Comparison of ENCODE assay signal across 8 cellular contexts in the genomic region with DNA sequence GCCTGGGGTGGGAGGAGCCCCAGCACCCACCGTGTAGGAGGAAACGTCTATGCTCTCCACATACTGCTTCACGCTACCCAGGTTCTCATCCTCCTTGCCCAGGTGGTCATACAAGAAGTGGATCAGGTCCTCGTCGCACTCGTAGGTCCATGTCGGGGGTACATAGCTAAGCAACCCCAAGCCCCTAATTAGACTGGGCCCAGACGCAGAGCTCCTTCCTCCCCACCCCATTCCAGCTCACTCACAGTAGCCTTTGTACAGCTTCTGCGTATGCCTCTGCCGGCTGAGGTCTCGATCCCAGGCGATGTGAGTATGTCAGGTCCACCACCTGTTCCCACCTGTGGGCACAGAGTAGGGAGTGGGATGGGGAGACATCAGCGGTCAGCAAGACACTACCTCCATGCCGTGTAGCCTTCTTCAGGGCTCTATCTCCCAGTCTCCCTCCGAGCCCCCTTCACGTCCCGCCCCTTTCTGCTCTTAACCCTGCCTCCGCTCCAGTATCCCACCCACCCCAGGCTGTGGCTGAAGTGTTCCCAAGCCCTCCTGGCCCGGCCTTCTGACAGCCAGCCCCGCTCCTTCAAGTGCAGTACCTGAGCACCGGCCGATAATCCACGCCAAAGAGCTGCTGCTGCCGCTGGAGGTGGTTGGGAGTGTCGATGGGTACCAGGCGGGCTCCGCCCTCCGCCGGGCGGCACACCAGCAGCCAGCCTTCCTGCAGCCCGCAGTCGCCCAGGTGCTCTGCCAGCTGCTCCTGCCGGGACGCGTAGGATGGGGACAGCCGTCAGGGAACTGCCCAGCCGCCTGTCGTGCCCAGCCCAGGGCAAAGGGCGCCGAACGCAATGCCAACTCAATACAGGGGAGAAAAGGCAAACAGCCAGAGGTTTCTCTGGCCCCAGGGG. TPM values are rescaled to one million over a fixed set of nuclear protein-coding genes. Genes with fewer than 3 reads are reported as not detected.
DNase-seq lines count a peak whose midpoint lies in the region; ATAC-seq, FAIRE-seq and TF ChIP-seq lines count a peak whose summit lies in the region.

No MANE protein-coding gene starts in this region.

- FAIRE-seq in RCC 7860 (lab: Jason Lieb, UNC): no peak

- POLR2A ChIA-PET in activated CD8-positive, alpha-beta T cell treated with anti-CD3 and anti-CD28 coated beads for 36 hours (lab: Charles Lee): interaction anchor here (0.6 to 5.2 kb wide), 23 partner anchors 10 to 490 kb away, joined by 3 to 49 read pairs (median 4); a partner anchor contains a TSS

- peak overlapping the region; percentile 77 for H3K4me3 Mint-ChIP-seq in activated CD8-positive, alpha-beta T cell treated with anti-CD3 and anti-CD28 coated beads for 36 hours
- H3K4me3 Mint-ChIP-seq in osteocyte (ENCODE audit: unreplicated experiment): peak overlapping the region; percentile 88

- intact Hi-C loops in activated CD8-positive, alpha-beta T cell treated with anti-CD3 and anti-CD28 coated beads for 36 hours (cut with micrococcal nuclease): loop anchor here (5.0 to 10.0 kb wide), 2 partner anchors 185 to 482 kb away; a partner anchor contains a TSS

- H3K9me3 Mint-ChIP-seq in activated CD8-positive, alpha-beta T cell treated with anti-CD3 and anti-CD28 coated beads for 36 hours: no peaks in the 10 kb centered on the region
- no peaks in the 10 kb centered on the region for H3K9me3 Mint-ChIP-seq in osteocyte (ENCODE audit: unreplicated experiment)

- H3K4me3 ChIP-seq in NB4 (ENCODE audit: low read depth, low read length): peak overlapping the region; percentile 76
- H3K4me3 ChIP-seq in foreskin fibroblast (ENCODE audit: low read depth in 1 of 2, low read length in 2 of 2): peak overlapping the region; percentile 87 to 95

- CTCF ChIA-PET in activated CD8-positive, alpha-beta T cell treated with anti-CD3 and anti-CD28 coated beads for 36 hours (lab: Charles Lee): interaction anchor here (0.7 to 12.5 kb wide), 13 partner anchors 8 to 483 kb away, joined by 3 to 321 read pairs (median 4); a partner anchor contains a TSS

- DNase-seq in DMS79 treated with DMSO at 0.1 percent for 48 hours (lab: John Stamatoyannopoulos, UW) (peak; percentile 46), NB4 (ENCODE audit: low read depth) (peak; percentile 19), foreskin fibroblast (peak in 1 of 2 donors; percentile 49), osteocyte (ENCODE audit: extremely low spot score, unreplicated experiment) (peak; percentile 77), DMS114 treated with DMSO at 0.1 percent for 48 hours (lab: John Stamatoyannopoulos, UW; ENCODE audit: unreplicated experiment) (no peak), RCC 7860 (ENCODE audit: low spot score) (no peak), GDM1 (lab: John Stamatoyannopoulos, UW) (no peak)
- peak; percentile 46 for DNase-seq in activated CD8-positive, alpha-beta T cell treated with anti-CD3 and anti-CD28 coated beads for 36 hours

- peaks cover 7% of the 10 kb centered on the region for H3K36me3 Mint-ChIP-seq in activated CD8-positive, alpha-beta T cell treated with anti-CD3 and anti-CD28 coated beads for 36 hours (ENCODE audit: low read depth)
- H3K36me3 Mint-ChIP-seq in osteocyte (ENCODE audit: unreplicated experiment): peaks cover 32% of the 10 kb centered on the region

- TF ChIP-seq CTCF in NB4 (IDR thresholded peaks at IDR 0.05; ENCODE audit: low read depth, low read length): no peak
- no peak for TF ChIP-seq CTCF in activated CD8-positive, alpha-beta T cell treated with anti-CD3 and anti-CD28 coated beads for 36 hours (IDR thresholded peaks at IDR 0.05)
- no peak for TF ChIP-seq CTCF in foreskin fibroblast (IDR thresholded peaks at IDR 0.05; ENCODE audit: low read depth, low read length)
- no peak for TF ChIP-seq CTCF in osteocyte (IDR thresholded peaks at IDR 0.05)

- H3K4me1 Mint-ChIP-seq in activated CD8-positive, alpha-beta T cell treated with anti-CD3 and anti-CD28 coated beads for 36 hours (ENCODE audit: low read depth): peaks cover 31% of the 10 kb centered on the region
- peaks cover 38% of the 10 kb centered on the region for H3K4me1 Mint-ChIP-seq in osteocyte (ENCODE audit: unreplicated experiment)

- no peak for TF ChIP-seq POLR2A in NB4 (IDR thresholded peaks at IDR 0.05; ENCODE audit: extremely low read depth, insufficient read length)

- H3K27ac Mint-ChIP-seq in activated CD8-positive, alpha-beta T cell treated with anti-CD3 and anti-CD28 coated beads for 36 hours: peak overlapping the region; percentile 43
- H3K27ac Mint-ChIP-seq in osteocyte (ENCODE audit: unreplicated experiment): peak overlapping the region; percentile 50

- no peaks in the 10 kb centered on the region for H3K27me3 Mint-ChIP-seq in activated CD8-positive, alpha-beta T cell treated with anti-CD3 and anti-CD28 coated beads for 36 hours
- H3K27me3 Mint-ChIP-seq in osteocyte (ENCODE audit: unreplicated experiment): no peaks in the 10 kb centered on the region

- ATAC-seq in activated CD8-positive, alpha-beta T cell treated with anti-CD3 and anti-CD28 coated beads for 36 hours: no peak

RNA-seq across cellular contexts. Expression of a gene that starts 0.9 kb away (rescaled TPM):
- 10 to 100 TPM; 16.4 to 16.9 TPM for total RNA-seq in activated CD8-positive, alpha-beta T cell treated with anti-CD3 and anti-CD28 coated beads for 36 hours
- total RNA-seq in osteocyte: 48.1 and 49.4 TPM in 2 replicates

RNA-seq across cellular contexts. Expression of a gene that starts 1.8 kb away (rescaled TPM):
- total RNA-seq in activated CD8-positive, alpha-beta T cell treated with anti-CD3 and anti-CD28 coated beads for 36 hours: 100 to 1,000 TPM; 109 to 113 TPM
- total RNA-seq in osteocyte: 128 and 131 TPM in 2 replicates

RNA-seq across cellular contexts. Expression of a gene that starts 23.8 kb away (rescaled TPM):
- 10 to 100 TPM; 40.5 to 45.3 TPM for total RNA-seq in activated CD8-positive, alpha-beta T cell treated with anti-CD3 and anti-CD28 coated beads for 36 hours
- total RNA-seq in osteocyte: 29.8 and 30.2 TPM in 2 replicates

Comparison
In these comparisons a context has a peak if more than half of its experiments do, and no peak if none do; other contexts are left out.
1. DNase-seq: peak in DMS79 treated with DMSO at 0.1 percent for 48 hours (single experiment), NB4 (single experiment), activated CD8-positive, alpha-beta T cell treated with anti-CD3 and anti-CD28 coated beads for 36 hours (single experiment) and osteocyte (single experiment); none in DMS114 treated with DMSO at 0.1 percent for 48 hours (single experiment), RCC 7860 (single experiment) and GDM1 (single experiment).